ENCODE assay signal across 13 cellular contexts in genomic region chr11:44104472-44105294, GRCh38. TPM values are rescaled to one million over a fixed set of nuclear protein-coding genes. Genes with fewer than 3 reads are reported as not detected.
DNase-seq lines count a peak whose midpoint lies in the region; ATAC-seq and TF ChIP-seq lines count a peak whose summit lies in the region.
"Had no signal": no experiment of that assay in that cellular context is flagged by ENCODE, and none has a peak within 500 bp of the region (broad histone marks: within the 10 kb centered on the region; RNA-seq: fewer than 3 reads in every experiment).

No MANE protein-coding gene starts in this region.

- POLR2A ChIA-PET in PC-3 (lab: Charles Lee; ENCODE audit: unreplicated experiment): no interaction called here

- no peak overlapping the region for H3K27ac ChIP-seq in PC-3 (ENCODE audit: low read length)
- H3K27ac ChIP-seq: skin epidermis had no signal

- TF ChIP-seq CTCF in PC-3 (conservative IDR thresholded peaks at IDR 0.05; ENCODE audit: low read depth, low read length): peak; percentile 32; the same call in 1 of the 2 replicates
- no peak for TF ChIP-seq CTCF in fibroblast of the aortic adventitia (IDR thresholded peaks at IDR 0.05; ENCODE audit: insufficient read depth, low read length)

- no peak overlapping the region for H2AFZ ChIP-seq in PC-3 (ENCODE audit: low read length)

- H3K9me2 ChIP-seq in PC-3 (replicated peaks; ENCODE audit: low read length): no peaks in the 10 kb centered on the region

- H3K4me2 ChIP-seq in PC-3 (ENCODE audit: low read length): no peak overlapping the region

- H3K4me3 ChIP-seq in PC-3 (ENCODE audit: low read length): no peak overlapping the region
- H3K4me3 ChIP-seq in fibroblast of the aortic adventitia (ENCODE audit: low read depth, low read length): no peak overlapping the region
- H3K4me3 ChIP-seq: skin epidermis had no signal

- DNase-seq in NCI-H82 (lab: John Stamatoyannopoulos, UW): peak; percentile 4
- DNase-seq in NCI-H82 treated with DMSO at 0.1 percent for 48 hours (lab: John Stamatoyannopoulos, UW; ENCODE audit: unreplicated experiment): no peak
- DNase-seq in PC-3: peak; percentile 4
- peak; percentile 45 for DNase-seq in fibroblast of the aortic adventitia (ENCODE audit: low read depth)
- DNase-seq in A172 (ENCODE audit: low spot score): no peak
- no peak for DNase-seq in cerebellum (ENCODE audit: low spot score)
- DNase-seq in T1000 (lab: John Stamatoyannopoulos, UW): no peak
- DNase-seq: 8988T, foreskin melanocyte, left colon, NCI-H2081 had no signal

- ATAC-seq in GM18867 (IDR thresholded peaks at IDR 0.05; ENCODE audit: unreplicated experiment) (peak; percentile 41), PC-3 (no peak)
- ATAC-seq: left colon had no signal

- intact Hi-C loops in PC-3 (cut with micrococcal nuclease): no loop called here

- no peak overlapping the region for H3K9ac ChIP-seq in PC-3 (ENCODE audit: low read length)

- no peaks in the 10 kb centered on the region for H3K27me3 ChIP-seq in PC-3 (ENCODE audit: low read length)

- H3K4me1 ChIP-seq in PC-3 (ENCODE audit: insufficient read depth, low read length): no peaks in the 10 kb centered on the region

- peaks cover 37% of the 10 kb centered on the region for H3K79me2 ChIP-seq in PC-3 (ENCODE audit: low read length)

- no peaks in the 10 kb centered on the region for H3K9me3 ChIP-seq in PC-3 (ENCODE audit: low read length)

- CTCF ChIA-PET in PC-3 (lab: Charles Lee): interaction anchor here (0.6 kb wide), 1 partner anchor 132 kb away, joined by 3 read pairs; no protein-coding TSS in a partner anchor

- no peaks in the 10 kb centered on the region for H4K20me1 ChIP-seq in PC-3 (ENCODE audit: low read length)

- no peaks in the 10 kb centered on the region; the same call in 1 of the 2 replicates for H3K36me3 ChIP-seq in PC-3 (ENCODE audit: low read depth, low read length)

- no TSS peak for BruUV-seq in PC-3 (replicated peaks; lab: Mats Ljungman, UMichigan)

- H3F3A ChIP-seq in PC-3 (ENCODE audit: low read length, unreplicated experiment): no peaks in the 10 kb centered on the region

RNA-seq across cellular contexts. Expression of gene EXT2, which starts 9.2 kb away (rescaled TPM):
- 74.2 and 77.0 TPM in 2 replicates for total RNA-seq in PC-3 (2014; rRNA removed)
- total RNA-seq in fibroblast of the aortic adventitia (ENCODE audit: low replicate concordance): 100 and 148 TPM in 2 replicates
- total RNA-seq in A172 (2014; rRNA removed; shearing (Covaris generic)): 163 and 173 TPM in 2 replicates
- total RNA-seq in cerebellum: 84.8 TPM

RNA-seq across cellular contexts. Expression of gene ACCS, which starts 38.6 kb away (rescaled TPM):
- total RNA-seq in PC-3 (2014; rRNA removed) (3.8 and 7.5 TPM in 2 replicates), fibroblast of the aortic adventitia (ENCODE audit: low replicate concordance) (10.8 and 39.4 TPM in 2 replicates), cerebellum (21.5 TPM)
- total RNA-seq in A172 (2014; rRNA removed; shearing (Covaris generic)): 6.5 and 6.9 TPM in 2 replicates

RNA-seq across cellular contexts. Expression of gene ACCSL, which starts 56.9 kb away (rescaled TPM):
- total RNA-seq in PC-3 (2014; rRNA removed) (not detected in 2 replicates), fibroblast of the aortic adventitia (ENCODE audit: low replicate concordance) (not detected in 2 replicates), cerebellum (not detected)
- total RNA-seq in A172 (2014; rRNA removed; shearing (Covaris generic)): not detected in 2 replicates
- total RNA-seq: left colon had no signal

Comparison
In these comparisons a context has a peak if more than half of its experiments do, and no peak if none do; other contexts are left out.
1. DNase-seq: peak in NCI-H82 (single experiment), PC-3 (single experiment) and fibroblast of the aortic adventitia (single experiment); none in NCI-H82 treated with DMSO at 0.1 percent for 48 hours (single experiment), A172 (single experiment), cerebellum (single experiment) and T1000 (single experiment).